ENCODE assay signal across 1 cellular context in genomic region chr6:89432875-89433636, GRCh38.
TF ChIP-seq lines count a peak whose summit lies in the region.

Gene ANKRD6, plus strand, starts transcription at chr6:89433152. Its CDS starts 133,825 bp downstream, at chr6:89566977.

TF ChIP-seq in K562, 482 proteins besides CTCF, POLR2A, EP300 and RAD21 (continued from another document and continues in another):
- no peak for TF ChIP-seq ARID4B (CRISPR knock-in tag; IDR thresholded peaks at IDR 0.05)
- TF ChIP-seq ZNF699 (CRISPR knock-in tag; IDR thresholded peaks at IDR 0.05; ENCODE audit: insufficient replicate concordance): no peak
- TF ChIP-seq, protein P1, sequence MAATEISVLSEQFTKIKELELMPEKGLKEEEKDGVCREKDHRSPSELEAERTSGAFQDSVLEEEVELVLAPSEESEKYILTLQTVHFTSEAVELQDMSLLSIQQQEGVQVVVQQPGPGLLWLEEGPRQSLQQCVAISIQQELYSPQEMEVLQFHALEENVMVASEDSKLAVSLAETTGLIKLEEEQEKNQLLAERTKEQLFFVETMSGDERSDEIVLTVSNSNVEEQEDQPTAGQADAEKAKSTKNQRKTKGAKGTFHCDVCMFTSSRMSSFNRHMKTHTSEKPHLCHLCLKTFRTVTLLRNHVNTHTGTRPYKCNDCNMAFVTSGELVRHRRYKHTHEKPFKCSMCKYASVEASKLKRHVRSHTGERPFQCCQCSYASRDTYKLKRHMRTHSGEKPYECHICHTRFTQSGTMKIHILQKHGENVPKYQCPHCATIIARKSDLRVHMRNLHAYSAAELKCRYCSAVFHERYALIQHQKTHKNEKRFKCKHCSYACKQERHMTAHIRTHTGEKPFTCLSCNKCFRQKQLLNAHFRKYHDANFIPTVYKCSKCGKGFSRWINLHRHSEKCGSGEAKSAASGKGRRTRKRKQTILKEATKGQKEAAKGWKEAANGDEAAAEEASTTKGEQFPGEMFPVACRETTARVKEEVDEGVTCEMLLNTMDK (IDR thresholded peaks at IDR 0.05; ENCODE audit: borderline replicate concordance, insufficient read depth, low read depth, low read length, poor library complexity, severe bottlenecking): peak; percentile 61
- no peak for TF ChIP-seq ZBTB34 (CRISPR knock-in tag; IDR thresholded peaks at IDR 0.05)
- TF ChIP-seq BMI1 (IDR thresholded peaks at IDR 0.05; ENCODE audit: low read length): no peak
- TF ChIP-seq CHD2 (IDR thresholded peaks at IDR 0.05; ENCODE audit: low read depth, low read length): peak; percentile 68
- 0 out of 2 replicates have a peak, but pooled peaks have one; percentile 10 for TF ChIP-seq CREM (IDR thresholded peaks at IDR 0.05; ENCODE audit: low read depth)
- no peak for TF ChIP-seq NR2C1 (IDR thresholded peaks at IDR 0.05)
- TF ChIP-seq NR2C1 (tag; IDR thresholded peaks at IDR 0.05): no peak
- TF ChIP-seq RBM14 (IDR thresholded peaks at IDR 0.05; ENCODE audit: borderline replicate concordance, insufficient read depth, low read depth, low read length): 0 out of 2 replicates have a peak, but pooled peaks have one; percentile 43
- TF ChIP-seq, protein P2, sequence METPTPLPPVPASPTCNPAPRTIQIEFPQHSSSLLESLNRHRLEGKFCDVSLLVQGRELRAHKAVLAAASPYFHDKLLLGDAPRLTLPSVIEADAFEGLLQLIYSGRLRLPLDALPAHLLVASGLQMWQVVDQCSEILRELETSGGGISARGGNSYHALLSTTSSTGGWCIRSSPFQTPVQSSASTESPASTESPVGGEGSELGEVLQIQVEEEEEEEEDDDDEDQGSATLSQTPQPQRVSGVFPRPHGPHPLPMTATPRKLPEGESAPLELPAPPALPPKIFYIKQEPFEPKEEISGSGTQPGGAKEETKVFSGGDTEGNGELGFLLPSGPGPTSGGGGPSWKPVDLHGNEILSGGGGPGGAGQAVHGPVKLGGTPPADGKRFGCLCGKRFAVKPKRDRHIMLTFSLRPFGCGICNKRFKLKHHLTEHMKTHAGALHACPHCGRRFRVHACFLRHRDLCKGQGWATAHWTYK (CRISPR knock-in tag; IDR thresholded peaks at IDR 0.05): 0 out of 2 replicates have a peak, but pooled peaks have one; percentile 21
- 0 out of 2 replicates have a peak, but pooled peaks have one; percentile 31 for TF ChIP-seq SIN3B (IDR thresholded peaks at IDR 0.05; ENCODE audit: low read depth)
- no peak for TF ChIP-seq RBM34 (IDR thresholded peaks at IDR 0.05; ENCODE audit: borderline replicate concordance, insufficient read depth, low read length)
- TF ChIP-seq CXXC5 (CRISPR knock-in tag; IDR thresholded peaks at IDR 0.05): peak; percentile 39
- TF ChIP-seq, protein P3, sequence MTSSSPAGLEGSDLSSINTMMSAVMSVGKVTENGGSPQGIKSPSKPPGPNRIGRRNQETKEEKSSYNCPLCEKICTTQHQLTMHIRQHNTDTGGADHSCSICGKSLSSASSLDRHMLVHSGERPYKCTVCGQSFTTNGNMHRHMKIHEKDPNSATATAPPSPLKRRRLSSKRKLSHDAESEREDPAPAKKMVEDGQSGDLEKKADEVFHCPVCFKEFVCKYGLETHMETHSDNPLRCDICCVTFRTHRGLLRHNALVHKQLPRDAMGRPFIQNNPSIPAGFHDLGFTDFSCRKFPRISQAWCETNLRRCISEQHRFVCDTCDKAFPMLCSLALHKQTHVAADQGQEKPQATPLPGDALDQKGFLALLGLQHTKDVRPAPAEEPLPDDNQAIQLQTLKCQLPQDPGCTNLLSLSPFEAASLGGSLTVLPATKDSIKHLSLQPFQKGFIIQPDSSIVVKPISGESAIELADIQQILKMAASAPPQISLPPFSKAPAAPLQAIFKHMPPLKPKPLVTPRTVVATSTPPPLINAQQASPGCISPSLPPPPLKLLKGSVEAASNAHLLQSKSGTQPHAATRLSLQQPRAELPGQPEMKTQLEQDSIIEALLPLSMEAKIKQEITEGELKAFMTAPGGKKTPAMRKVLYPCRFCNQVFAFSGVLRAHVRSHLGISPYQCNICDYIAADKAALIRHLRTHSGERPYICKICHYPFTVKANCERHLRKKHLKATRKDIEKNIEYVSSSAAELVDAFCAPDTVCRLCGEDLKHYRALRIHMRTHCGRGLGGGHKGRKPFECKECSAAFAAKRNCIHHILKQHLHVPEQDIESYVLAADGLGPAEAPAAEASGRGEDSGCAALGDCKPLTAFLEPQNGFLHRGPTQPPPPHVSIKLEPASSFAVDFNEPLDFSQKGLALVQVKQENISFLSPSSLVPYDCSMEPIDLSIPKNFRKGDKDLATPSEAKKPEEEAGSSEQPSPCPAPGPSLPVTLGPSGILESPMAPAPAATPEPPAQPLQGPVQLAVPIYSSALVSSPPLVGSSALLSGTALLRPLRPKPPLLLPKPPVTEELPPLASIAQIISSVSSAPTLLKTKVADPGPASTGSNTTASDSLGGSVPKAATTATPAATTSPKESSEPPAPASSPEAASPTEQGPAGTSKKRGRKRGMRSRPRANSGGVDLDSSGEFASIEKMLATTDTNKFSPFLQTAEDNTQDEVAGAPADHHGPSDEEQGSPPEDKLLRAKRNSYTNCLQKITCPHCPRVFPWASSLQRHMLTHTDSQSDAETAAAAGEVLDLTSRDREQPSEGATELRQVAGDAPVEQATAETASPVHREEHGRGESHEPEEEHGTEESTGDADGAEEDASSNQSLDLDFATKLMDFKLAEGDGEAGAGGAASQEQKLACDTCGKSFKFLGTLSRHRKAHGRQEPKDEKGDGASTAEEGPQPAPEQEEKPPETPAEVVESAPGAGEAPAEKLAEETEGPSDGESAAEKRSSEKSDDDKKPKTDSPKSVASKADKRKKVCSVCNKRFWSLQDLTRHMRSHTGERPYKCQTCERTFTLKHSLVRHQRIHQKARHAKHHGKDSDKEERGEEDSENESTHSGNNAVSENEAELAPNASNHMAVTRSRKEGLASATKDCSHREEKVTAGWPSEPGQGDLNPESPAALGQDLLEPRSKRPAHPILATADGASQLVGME (CRISPR knock-in tag; IDR thresholded peaks at IDR 0.05): no peak
- no peak for TF ChIP-seq TEAD2 (tag; IDR thresholded peaks at IDR 0.05)
- no peak for TF ChIP-seq TAL1 (IDR thresholded peaks at IDR 0.05)
- TF ChIP-seq ZNF174 (CRISPR knock-in tag; IDR thresholded peaks at IDR 0.05): no peak
- TF ChIP-seq LCOR (CRISPR knock-in tag; IDR thresholded peaks at IDR 0.05): no peak
- TF ChIP-seq PTBP1 (IDR thresholded peaks at IDR 0.05; ENCODE audit: low read depth, low read length): no peak
- TF ChIP-seq NONO (IDR thresholded peaks at IDR 0.05; ENCODE audit: low read depth in 2 of 2, low read length in 1 of 2): peak in 1 of 2 experiments; percentile 49; a peak in 1 of 4 replicates
- TF ChIP-seq VEZF1 (CRISPR knock-in tag; IDR thresholded peaks at IDR 0.05): peak; percentile 84
- TF ChIP-seq BRD4 (IDR thresholded peaks at IDR 0.05): no peak
- TF ChIP-seq CBFA2T2 (conservative IDR thresholded peaks at IDR 0.05): no peak
- peak; percentile 85 to 86 for TF ChIP-seq MAZ (CRISPR knock-in tag; conservative IDR thresholded peaks at IDR 0.05 in 1 of 2, IDR thresholded peaks at IDR 0.05 in 1 of 2)
- no peak for TF ChIP-seq NCOR1 (IDR thresholded peaks at IDR 0.05)
- no peak for TF ChIP-seq ZNF212 (CRISPR knock-in tag; IDR thresholded peaks at IDR 0.05)
- TF ChIP-seq TOE1 (IDR thresholded peaks at IDR 0.05; ENCODE audit: borderline replicate concordance): no peak
- no peak for TF ChIP-seq TOE1 (CRISPR knock-in tag; IDR thresholded peaks at IDR 0.05; ENCODE audit: borderline replicate concordance, low read depth)
- no peak for TF ChIP-seq PHB (CRISPR knock-in tag; IDR thresholded peaks at IDR 0.05)
- no peak for TF ChIP-seq ZNF76 (CRISPR knock-in tag; IDR thresholded peaks at IDR 0.05; ENCODE audit: borderline replicate concordance)
- TF ChIP-seq, protein P4, sequence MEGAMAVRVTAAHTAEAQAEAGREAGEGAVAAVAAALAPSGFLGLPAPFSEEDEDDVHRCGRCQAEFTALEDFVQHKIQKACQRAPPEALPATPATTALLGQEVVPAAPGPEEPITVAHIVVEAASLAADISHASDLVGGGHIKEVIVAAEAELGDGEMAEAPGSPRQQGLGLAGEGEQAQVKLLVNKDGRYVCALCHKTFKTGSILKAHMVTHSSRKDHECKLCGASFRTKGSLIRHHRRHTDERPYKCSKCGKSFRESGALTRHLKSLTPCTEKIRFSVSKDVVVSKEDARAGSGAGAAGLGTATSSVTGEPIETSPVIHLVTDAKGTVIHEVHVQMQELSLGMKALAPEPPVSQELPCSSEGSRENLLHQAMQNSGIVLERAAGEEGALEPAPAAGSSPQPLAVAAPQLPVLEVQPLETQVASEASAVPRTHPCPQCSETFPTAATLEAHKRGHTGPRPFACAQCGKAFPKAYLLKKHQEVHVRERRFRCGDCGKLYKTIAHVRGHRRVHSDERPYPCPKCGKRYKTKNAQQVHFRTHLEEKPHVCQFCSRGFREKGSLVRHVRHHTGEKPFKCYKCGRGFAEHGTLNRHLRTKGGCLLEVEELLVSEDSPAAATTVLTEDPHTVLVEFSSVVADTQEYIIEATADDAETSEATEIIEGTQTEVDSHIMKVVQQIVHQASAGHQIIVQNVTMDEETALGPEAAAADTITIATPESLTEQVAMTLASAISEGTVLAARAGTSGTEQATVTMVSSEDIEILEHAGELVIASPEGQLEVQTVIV (CRISPR knock-in tag; IDR thresholded peaks at IDR 0.05; ENCODE audit: borderline replicate concordance): no peak
- no peak for TF ChIP-seq MECOM (CRISPR knock-in tag; IDR thresholded peaks at IDR 0.05)
- TF ChIP-seq CHCHD3 (CRISPR knock-in tag; IDR thresholded peaks at IDR 0.05): no peak
- TF ChIP-seq LEF1 (IDR thresholded peaks at IDR 0.05): no peak
